ENCODE assay signal across 18 cellular contexts in genomic region chr13:29621401-29621800, GRCh38. TPM values are rescaled to one million over a fixed set of nuclear protein-coding genes. Genes with fewer than 3 reads are reported as not detected.
A peak's percentile ranks its signal among the peaks of the same experiment; 100 is the strongest.
DNase-seq lines count a peak whose midpoint lies in the region; TF ChIP-seq lines count a peak whose summit lies in the region.
"Had no signal": no experiment of that assay in that cellular context is flagged by ENCODE, and none has a peak within 500 bp of the region (broad histone marks: within the 10 kb centered on the region; RNA-seq: fewer than 3 reads in every experiment).

No MANE protein-coding gene starts in this region.

- H3K9me3 ChIP-seq in smooth muscle cell (replicated peaks; ENCODE audit: low read depth): no peaks in the 10 kb centered on the region
- H3K9me3 ChIP-seq: BLaER1, HAP-1, thyroid gland had no signal

- no peaks in the 10 kb centered on the region for H3K4me1 ChIP-seq in smooth muscle cell (ENCODE audit: low read depth)
- H3K4me1 ChIP-seq: BLaER1, HAP-1, heart right ventricle, thyroid gland had no signal

- H3K9me3 Mint-ChIP-seq in HFFc6 (peaks cover 20% of the 10 kb centered on the region), chondrocyte (ENCODE audit: low read depth) (peaks cover 29% of the 10 kb centered on the region)
- H3K9me3 Mint-ChIP-seq in activated naive CD4-positive, alpha-beta T cell treated with anti-CD3 and anti-CD28 coated beads, Interleukin-2, amount 10 ng/mL, durations not matched to agents 7 days and 5 days: no peaks in the 10 kb centered on the region

- H3K4me3 Mint-ChIP-seq in HFFc6: peak overlapping the region; percentile 67
- H3K4me3 Mint-ChIP-seq in chondrocyte (ENCODE audit: unreplicated experiment): no peak overlapping the region
- no peak overlapping the region for H3K4me3 Mint-ChIP-seq in activated naive CD4-positive, alpha-beta T cell treated with anti-CD3 and anti-CD28 coated beads, Interleukin-2, amount 10 ng/mL, durations not matched to agents 7 days and 5 days
- H3K4me3 Mint-ChIP-seq: memory B cell, natural killer cell had no signal

- H3K4me1 Mint-ChIP-seq in HFFc6 (ENCODE audit: low read depth): peaks cover 63% of the 10 kb centered on the region
- H3K4me1 Mint-ChIP-seq in chondrocyte (ENCODE audit: low read depth): peaks cover 26% of the 10 kb centered on the region
- no peaks in the 10 kb centered on the region for H3K4me1 Mint-ChIP-seq in activated naive CD4-positive, alpha-beta T cell treated with anti-CD3 and anti-CD28 coated beads, Interleukin-2, amount 10 ng/mL, durations not matched to agents 7 days and 5 days
- H3K4me1 Mint-ChIP-seq: memory B cell, natural killer cell had no signal

- H3K36me3 Mint-ChIP-seq in HFFc6 (ENCODE audit: low read depth) (peaks cover 38% of the 10 kb centered on the region), chondrocyte (ENCODE audit: low read depth) (peaks cover 4% of the 10 kb centered on the region)
- no peaks in the 10 kb centered on the region for H3K36me3 Mint-ChIP-seq in activated naive CD4-positive, alpha-beta T cell treated with anti-CD3 and anti-CD28 coated beads, Interleukin-2, amount 10 ng/mL, durations not matched to agents 7 days and 5 days
- H3K36me3 Mint-ChIP-seq: memory B cell, natural killer cell had no signal

- no peak overlapping the region for H3K4me3 ChIP-seq in smooth muscle cell
- H3K4me3 ChIP-seq: BLaER1, HAP-1, heart right ventricle, SK-N-MC, thyroid gland had no signal

- no peaks in the 10 kb centered on the region for H3K79me2 ChIP-seq in smooth muscle cell (ENCODE audit: low read depth)

- TF ChIP-seq CTCF in HFFc6 (IDR thresholded peaks at IDR 0.05) (no peak), chondrocyte (IDR thresholded peaks at IDR 0.05) (no peak), smooth muscle cell (IDR thresholded peaks at IDR 0.05; ENCODE audit: borderline replicate concordance, insufficient read depth, poor library complexity, severe bottlenecking) (no peak)

- no peak overlapping the region for H3K4me2 ChIP-seq in smooth muscle cell
- H3K4me2 ChIP-seq: BLaER1 had no signal

- no peaks in the 10 kb centered on the region for H3K27me3 ChIP-seq in smooth muscle cell (ENCODE audit: low read depth)
- H3K27me3 ChIP-seq: BLaER1, heart right ventricle, thyroid gland had no signal

- H3K27me3 Mint-ChIP-seq in HFFc6 (ENCODE audit: insufficient read depth) (peaks cover 4% of the 10 kb centered on the region), chondrocyte (ENCODE audit: low read depth) (no peaks in the 10 kb centered on the region)
- peaks cover 27% of the 10 kb centered on the region for H3K27me3 Mint-ChIP-seq in activated naive CD4-positive, alpha-beta T cell treated with anti-CD3 and anti-CD28 coated beads, Interleukin-2, amount 10 ng/mL, durations not matched to agents 7 days and 5 days

- no peaks in the 10 kb centered on the region for H3K36me3 ChIP-seq in smooth muscle cell (ENCODE audit: low read depth)
- H3K36me3 ChIP-seq: BLaER1, HAP-1, heart right ventricle, thyroid gland had no signal

- CTCF ChIA-PET in activated naive CD4-positive, alpha-beta T cell treated with anti-CD3 and anti-CD28 coated beads, Interleukin-2, amount 10 ng/mL, durations not matched to agents 7 days and 5 days (lab: Charles Lee): no interaction called here

- no peaks in the 10 kb centered on the region for H4K20me1 ChIP-seq in smooth muscle cell (ENCODE audit: low read depth)
- H4K20me1 ChIP-seq: BLaER1 had no signal

- H3K27ac ChIP-seq in smooth muscle cell (ENCODE audit: low read depth): peak overlapping the region; percentile 39
- H3K27ac ChIP-seq: BLaER1, heart right ventricle, SK-N-MC, thyroid gland had no signal

- no peak overlapping the region for H3K9ac ChIP-seq in smooth muscle cell (ENCODE audit: low read depth)
- H3K9ac ChIP-seq: BLaER1 had no signal

- WGBS in smooth muscle cell (ENCODE audit: low lambda C conversion rate): 84% methylated on average over 4 of the region's 4 CpGs

- peak; percentile 73 for DNase-seq in HFFc6
- peak; percentile 64 for DNase-seq in NOMO-1 treated with DMSO at 0.1 percent for 48 hours (lab: John Stamatoyannopoulos, UW; ENCODE audit: unreplicated experiment)
- DNase-seq in chondrocyte (ENCODE audit: low spot score): no peak
- DNase-seq in smooth muscle cell (lab: John Stamatoyannopoulos, UW; ENCODE audit: unreplicated experiment): no peak
- DNase-seq in NCI-H1092 treated with DMSO at 0.1 percent for 48 hours (lab: John Stamatoyannopoulos, UW): no peak
- no peak for DNase-seq in D341Med (ENCODE audit: low spot score)
- DNase-seq in activated naive CD4-positive, alpha-beta T cell treated with anti-CD3 and anti-CD28 coated beads, Interleukin-2, amount 10 ng/mL, durations not matched to agents 7 days and 5 days: no peak
- DNase-seq: activated CD4-positive, alpha-beta T cell treated with anti-CD3 and anti-CD28 coated beads for 48 hours; activated naive CD4-positive, alpha-beta T cell treated with Interleukin-2 at 50 U/mL for 16 hours; heart right ventricle; natural killer cell; NCI-H1930; NCI-H510A; thyroid gland had no signal

- no peak overlapping the region for H2AFZ ChIP-seq in smooth muscle cell (ENCODE audit: low read depth)

- H3F3A ChIP-seq in smooth muscle cell (ENCODE audit: low read depth): no peaks in the 10 kb centered on the region

- H3K27ac Mint-ChIP-seq in HFFc6 (peak overlapping the region; percentile 98), chondrocyte (ENCODE audit: unreplicated experiment) (peak overlapping the region; percentile 86)
- H3K27ac Mint-ChIP-seq in activated naive CD4-positive, alpha-beta T cell treated with anti-CD3 and anti-CD28 coated beads, Interleukin-2, amount 10 ng/mL, durations not matched to agents 7 days and 5 days: no peak overlapping the region
- H3K27ac Mint-ChIP-seq: memory B cell, natural killer cell had no signal

RNA-seq across cellular contexts. Expression of gene SLC7A1, which starts 25.9 kb away (rescaled TPM):
- 100 to 1,000 TPM; 134 to 174 (median 144) TPM for total RNA-seq in HFFc6 (2021; fragmentation: NEBNext Ultra II Directional; extraction: Animal tissue kit (Norgen Biotek cat#: 25700))
- 75.8 to 111 TPM (median 108 TPM) in 3 replicates for total RNA-seq in chondrocyte
- 19.6 and 36.6 TPM in 2 replicates for total RNA-seq in smooth muscle cell
- 7.9 and 13.7 TPM in 2 replicates for polyA plus RNA-seq in smooth muscle cell

Comparison
In these comparisons a context has a peak if more than half of its experiments do, and no peak if none do; other contexts are left out.
1. DNase-seq: peak in HFFc6 (single experiment) and NOMO-1 treated with DMSO at 0.1 percent for 48 hours (single experiment); none in chondrocyte (single experiment), smooth muscle cell (single experiment), NCI-H1092 treated with DMSO at 0.1 percent for 48 hours (single experiment), D341Med (single experiment) and activated naive CD4-positive, alpha-beta T cell treated with anti-CD3 and anti-CD28 coated beads, Interleukin-2, amount 10 ng/mL, durations not matched to agents 7 days and 5 days (single experiment).